Comparison of ENCODE assay signal across 27 cellular contexts in the genomic region with DNA sequence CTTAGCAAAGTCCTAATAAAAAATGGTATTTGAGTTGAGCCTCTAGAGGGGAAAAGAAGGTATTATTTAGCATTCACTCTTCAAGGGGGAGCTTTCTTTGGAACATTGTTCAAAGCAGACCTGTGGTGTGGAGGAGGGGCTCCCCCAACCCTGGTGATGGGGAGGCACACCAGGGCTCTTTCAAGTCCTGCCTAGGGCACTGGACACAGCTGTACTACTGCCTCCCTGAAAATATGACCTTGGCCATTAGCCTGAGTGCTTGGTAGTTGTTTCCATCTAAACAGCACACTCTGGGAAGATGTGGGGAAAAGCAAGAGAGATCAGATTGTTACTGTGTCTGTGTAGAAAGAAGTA.
DNase-seq lines count a peak whose midpoint lies in the region; ATAC-seq and TF ChIP-seq lines count a peak whose summit lies in the region.
"Had no signal": no experiment of that assay in that cellular context is flagged by ENCODE, and none has a peak within 500 bp of the region (broad histone marks: within the 10 kb centered on the region; RNA-seq: fewer than 3 reads in every experiment).

No MANE protein-coding gene starts in this region.

- peaks cover 50% of the 10 kb centered on the region for H3K4me1 ChIP-seq in ACC112 (ENCODE audit: control insufficient read depth, insufficient read depth, low read length, unreplicated experiment)
- peaks cover 28% of the 10 kb centered on the region for H3K4me1 ChIP-seq in HUES64 (ENCODE audit: insufficient read depth, low read length)
- peaks cover 19% of the 10 kb centered on the region for H3K4me1 ChIP-seq in endodermal cell (ENCODE audit: control insufficient read depth, insufficient read depth, low read length)
- H3K4me1 ChIP-seq: BLaER1 had no signal

- ATAC-seq in GM19463 (IDR thresholded peaks at IDR 0.05; ENCODE audit: unreplicated experiment), result no peak
- ATAC-seq: activated CD4-positive, alpha-beta T cell treated with anti-CD3 and anti-CD28 coated beads for 36 hours; activated CD8-positive, alpha-beta T cell treated with anti-CD3 and anti-CD28 coated beads, Interleukin-2, amount 10 ng/mL, durations not matched to agents 7 days and 5 days; gastrocnemius medialis; left ventricle myocardium superior; naive thymus-derived CD8-positive, alpha-beta T cell had no signal

- H3K36me3 Mint-ChIP-seq in endodermal cell (ENCODE audit: low read depth) (no peaks in the 10 kb centered on the region), neural crest cell (ENCODE audit: low read depth) (no peaks in the 10 kb centered on the region)
- H3K36me3 Mint-ChIP-seq: activated naive CD8-positive, alpha-beta T cell; naive thymus-derived CD8-positive, alpha-beta T cell had no signal

- H3K27me3 ChIP-seq in ACC112 (ENCODE audit: insufficient read depth, low read length) (no peaks in the 10 kb centered on the region), HUES64 (ENCODE audit: insufficient read depth, low read length) (no peaks in the 10 kb centered on the region), endodermal cell (ENCODE audit: control insufficient read depth, insufficient read depth, low read length, poor library complexity, severe bottlenecking) (no peaks in the 10 kb centered on the region)
- H3K27me3 ChIP-seq: BLaER1, gastrocnemius medialis, SJSA1, stomach had no signal

- H3K4me3 ChIP-seq in ACC112 (ENCODE audit: low read depth, low read length), result no peak overlapping the region
- H3K4me3 ChIP-seq in HUES64 (ENCODE audit: low read length), result no peak overlapping the region
- no peak overlapping the region for H3K4me3 ChIP-seq in endodermal cell (ENCODE audit: low read length)
- H3K4me3 ChIP-seq in foreskin fibroblast (ENCODE audit: low read depth in 1 of 2, low read length in 2 of 2), result no peak overlapping the region
- H3K4me3 ChIP-seq: BLaER1, gastrocnemius medialis, SJSA1, stomach had no signal

- no peaks in the 10 kb centered on the region for H3K79me2 ChIP-seq in ACC112 (ENCODE audit: control insufficient read depth, insufficient read depth, low read length, unreplicated experiment)

- H3K36me3 ChIP-seq in ACC112 (ENCODE audit: insufficient read depth, low read length) (no peaks in the 10 kb centered on the region), HUES64 (ENCODE audit: insufficient read depth, low read length) (no peaks in the 10 kb centered on the region), endodermal cell (ENCODE audit: control insufficient read depth, insufficient read depth, low read length) (no peaks in the 10 kb centered on the region)
- H3K36me3 ChIP-seq: BLaER1, gastrocnemius medialis, SJSA1, stomach had no signal

- DNase-seq in endodermal cell (no peak), neural crest cell (ENCODE audit: low read depth, low spot score) (no peak), foreskin fibroblast (no peak), NCI-H1930 (lab: John Stamatoyannopoulos, UW) (no peak), DMS79 treated with DMSO at 0.1 percent for 48 hours (lab: John Stamatoyannopoulos, UW) (no peak)
- DNase-seq: activated CD4-positive, alpha-beta T cell treated with anti-CD3 and anti-CD28 coated beads for 36 hours; activated CD8-positive, alpha-beta T cell treated with anti-CD3 and anti-CD28 coated beads, Interleukin-2, amount 10 ng/mL, durations not matched to agents 7 days and 5 days; Caco-2; DMS79; gastrocnemius medialis; hippocampal formation; left ventricle myocardium superior; naive thymus-derived CD8-positive, alpha-beta T cell; NCI-H526 treated with DMSO at 0.1 percent for 48 hours; retina; stimulated activated CD4-positive, alpha-beta T cell treated with anti-CD3 and anti-CD28 coated beads, Interleukin-2, amount 100 ng/mL, for 24 hours; stomach; trophoblast cell had no signal

- no peaks in the 10 kb centered on the region for H3K27me3 Mint-ChIP-seq in endodermal cell (ENCODE audit: insufficient read depth)
- no peaks in the 10 kb centered on the region for H3K27me3 Mint-ChIP-seq in neural crest cell (ENCODE audit: low read depth)
- H3K27me3 Mint-ChIP-seq: activated naive CD8-positive, alpha-beta T cell had no signal

- H3K9ac ChIP-seq in HUES64 (ENCODE audit: low read depth, low read length) (no peak overlapping the region), endodermal cell (ENCODE audit: extremely low read depth, low read length, poor library complexity, severe bottlenecking) (no peak overlapping the region)
- H3K9ac ChIP-seq: BLaER1 had no signal

- H3K4me1 Mint-ChIP-seq in endodermal cell (peaks cover 34% of the 10 kb centered on the region), neural crest cell (peaks cover 41% of the 10 kb centered on the region)
- H3K4me1 Mint-ChIP-seq: activated CD4-positive, alpha-beta T cell treated with anti-CD3 and anti-CD28 coated beads for 36 hours; central memory CD8-positive, alpha-beta T cell; naive thymus-derived CD8-positive, alpha-beta T cell had no signal

- H3K27ac ChIP-seq in ACC112 (ENCODE audit: low read depth, low read length), result peak overlapping the region; percentile 87
- H3K27ac ChIP-seq in HUES64 (ENCODE audit: low read depth, low read length), result peak overlapping the region; percentile 72; the same call in 1 of the 2 replicates
- no peak overlapping the region for H3K27ac ChIP-seq in endodermal cell (ENCODE audit: low read depth, low read length)
- H3K27ac ChIP-seq: BLaER1, gastrocnemius medialis, HL-60, SJSA1, stomach had no signal

- H2AFZ ChIP-seq in ACC112 (ENCODE audit: low read length, unreplicated experiment), result no peak overlapping the region

- H3K27ac Mint-ChIP-seq in endodermal cell (peak overlapping the region; percentile 80), neural crest cell (ENCODE audit: unreplicated experiment) (peak overlapping the region; percentile 48)
- H3K27ac Mint-ChIP-seq: activated CD4-positive, alpha-beta T cell treated with anti-CD3 and anti-CD28 coated beads for 36 hours; activated CD8-positive, alpha-beta T cell treated with anti-CD3 and anti-CD28 coated beads, Interleukin-2, amount 10 ng/mL, durations not matched to agents 7 days and 5 days; activated naive CD8-positive, alpha-beta T cell; naive thymus-derived CD8-positive, alpha-beta T cell; T-helper 1 cell treated with Interleukin-12 subunit alpha and Interleukin-12 subunit beta and Interleukin-4 antibody, amounts not matched to agents 30 μg/mL and 1 μg/mL, for 36 hours had no signal

- H3K9me3 Mint-ChIP-seq in endodermal cell (no peaks in the 10 kb centered on the region), neural crest cell (peaks cover 3% of the 10 kb centered on the region)
- H3K9me3 Mint-ChIP-seq: central memory CD8-positive, alpha-beta T cell; T-helper 1 cell treated with Interleukin-12 subunit alpha and Interleukin-12 subunit beta and Interleukin-4 antibody, amounts not matched to agents 30 μg/mL and 1 μg/mL, for 36 hours had no signal

- H3K4me3 Mint-ChIP-seq in endodermal cell, result peak overlapping the region; percentile 3
- H3K4me3 Mint-ChIP-seq in neural crest cell, result no peak overlapping the region
- H3K4me3 Mint-ChIP-seq: activated CD4-positive, alpha-beta T cell treated with anti-CD3 and anti-CD28 coated beads for 36 hours; activated CD8-positive, alpha-beta T cell treated with anti-CD3 and anti-CD28 coated beads, Interleukin-2, amount 10 ng/mL, durations not matched to agents 7 days and 5 days; activated naive CD8-positive, alpha-beta T cell; central memory CD8-positive, alpha-beta T cell; naive thymus-derived CD8-positive, alpha-beta T cell; T-helper 1 cell treated with Interleukin-12 subunit alpha and Interleukin-12 subunit beta and Interleukin-4 antibody, amounts not matched to agents 30 μg/mL and 1 μg/mL, for 36 hours had no signal

- TF ChIP-seq CTCF in endodermal cell (conservative IDR thresholded peaks at IDR 0.05) (no peak), neural crest cell (conservative IDR thresholded peaks at IDR 0.05) (no peak), foreskin fibroblast (IDR thresholded peaks at IDR 0.05; ENCODE audit: low read depth, low read length) (no peak)

- H3K9me3 ChIP-seq in HUES64 (ENCODE audit: insufficient read depth, low read depth, low read length), result no peaks in the 10 kb centered on the region
- no peaks in the 10 kb centered on the region for H3K9me3 ChIP-seq in endodermal cell (ENCODE audit: control insufficient read depth, low read length)
- H3K9me3 ChIP-seq: BLaER1, Caco-2, gastrocnemius medialis, SJSA1, stomach had no signal
